Comparison of ENCODE assay signal across 9 cellular contexts in genomic region chr12:121033625-121034349, GRCh38. TPM values are rescaled to one million over a fixed set of nuclear protein-coding genes. Genes with fewer than 3 reads are reported as not detected.
DNase-seq lines count a peak whose midpoint lies in the region; ATAC-seq and TF ChIP-seq lines count a peak whose summit lies in the region.
"Had no signal": no experiment of that assay in that cellular context is flagged by ENCODE, and none has a peak within 500 bp of the region (broad histone marks: within the 10 kb centered on the region; RNA-seq: fewer than 3 reads in every experiment).

No MANE protein-coding gene starts in this region.

- no peaks in the 10 kb centered on the region for H3K9me3 ChIP-seq in Caco-2
- H3K9me3 ChIP-seq: thyroid gland had no signal

- H3K4me3 Mint-ChIP-seq in activated CD4-positive, alpha-beta memory T cell treated with anti-CD3 and anti-CD28 coated beads for 36 hours, result peak overlapping the region; percentile 10
- peak overlapping the region; percentile 85 for H3K4me3 Mint-ChIP-seq in stimulated activated effector memory CD8-positive, alpha-beta T cell treated with anti-CD3 and anti-CD28 coated beads, Interleukin-12 subunit alpha, Interleukin-12 subunit beta, amount 100 ng/mL, for 72 hours
- no peak overlapping the region for H3K4me3 Mint-ChIP-seq in Caco-2 (ENCODE audit: unreplicated experiment)

- no peaks in the 10 kb centered on the region for H3K9me3 Mint-ChIP-seq in activated CD4-positive, alpha-beta memory T cell treated with anti-CD3 and anti-CD28 coated beads for 36 hours
- no peaks in the 10 kb centered on the region for H3K9me3 Mint-ChIP-seq in stimulated activated effector memory CD8-positive, alpha-beta T cell treated with anti-CD3 and anti-CD28 coated beads, Interleukin-12 subunit alpha, Interleukin-12 subunit beta, amount 100 ng/mL, for 72 hours
- no peaks in the 10 kb centered on the region for H3K9me3 Mint-ChIP-seq in Caco-2 (ENCODE audit: unreplicated experiment)

- no TSS peak for BruUV-seq in Caco-2 (replicated peaks; lab: Mats Ljungman, UMichigan)

- DNase-seq in LoVo (ENCODE audit: low spot score) (peak; percentile 62), fibroblast of gingiva (ENCODE audit: low read depth) (peak; percentile 68), NCI-H510A (lab: John Stamatoyannopoulos, UW) (no peak), Caco-2 (no peak)
- peak; percentile 80 for DNase-seq in activated CD4-positive, alpha-beta memory T cell treated with anti-CD3 and anti-CD28 coated beads for 36 hours
- peak; percentile 28 to 74 for DNase-seq in stimulated activated effector memory CD8-positive, alpha-beta T cell treated with anti-CD3 and anti-CD28 coated beads, Interleukin-12 subunit alpha, Interleukin-12 subunit beta, amount 100 ng/mL, for 72 hours (ENCODE audit: low spot score in 2 of 2)

- intact Hi-C loops in activated CD4-positive, alpha-beta memory T cell treated with anti-CD3 and anti-CD28 coated beads for 36 hours (cut with micrococcal nuclease), result loop anchor here (1.0 to 5.0 kb wide), 4 partner anchors 17 to 854 kb away; partner anchors contain the start of genes C12orf43 and PSMD9
- intact Hi-C loops in Caco-2 (cut with micrococcal nuclease; ENCODE audit: unreplicated experiment), result no loop called here

- TF ChIP-seq CTCF in Caco-2 (IDR thresholded peaks at IDR 0.05; ENCODE audit: insufficient read depth in 1 of 2, low read depth in 1 of 2, low read length in 1 of 2, severe bottlenecking in 1 of 2, unreplicated experiment in 1 of 2), result no peak

- H3K27me3 Mint-ChIP-seq in activated CD4-positive, alpha-beta memory T cell treated with anti-CD3 and anti-CD28 coated beads for 36 hours, result no peaks in the 10 kb centered on the region
- no peaks in the 10 kb centered on the region for H3K27me3 Mint-ChIP-seq in Caco-2 (ENCODE audit: insufficient read depth, unreplicated experiment)

- H3K36me3 Mint-ChIP-seq in activated CD4-positive, alpha-beta memory T cell treated with anti-CD3 and anti-CD28 coated beads for 36 hours, result peaks cover 6% of the 10 kb centered on the region
- H3K36me3 Mint-ChIP-seq in stimulated activated effector memory CD8-positive, alpha-beta T cell treated with anti-CD3 and anti-CD28 coated beads, Interleukin-12 subunit alpha, Interleukin-12 subunit beta, amount 100 ng/mL, for 72 hours, result peaks cover 76% of the 10 kb centered on the region
- no peaks in the 10 kb centered on the region for H3K36me3 Mint-ChIP-seq in Caco-2 (ENCODE audit: insufficient read depth, unreplicated experiment)

- peaks cover 58% of the 10 kb centered on the region for H3K4me1 Mint-ChIP-seq in activated CD4-positive, alpha-beta memory T cell treated with anti-CD3 and anti-CD28 coated beads for 36 hours (ENCODE audit: low read depth)
- H3K4me1 Mint-ChIP-seq in stimulated activated effector memory CD8-positive, alpha-beta T cell treated with anti-CD3 and anti-CD28 coated beads, Interleukin-12 subunit alpha, Interleukin-12 subunit beta, amount 100 ng/mL, for 72 hours, result peaks cover 49% of the 10 kb centered on the region
- no peaks in the 10 kb centered on the region for H3K4me1 Mint-ChIP-seq in Caco-2 (ENCODE audit: low read depth, unreplicated experiment)

- no peak overlapping the region for H3K4me3 ChIP-seq in Caco-2 (ENCODE audit: low read depth, low read length)
- H3K4me3 ChIP-seq: thyroid gland had no signal

- H3K27me3 ChIP-seq in Caco-2 (replicated peaks; ENCODE audit: control insufficient read depth, insufficient read depth, low read length), result no peaks in the 10 kb centered on the region
- H3K27me3 ChIP-seq: thyroid gland had no signal

- peak; percentile 88 for ATAC-seq in stimulated activated effector memory CD8-positive, alpha-beta T cell treated with anti-CD3 and anti-CD28 coated beads, Interleukin-12 subunit alpha, Interleukin-12 subunit beta, amount 100 ng/mL, for 72 hours
- no peak for ATAC-seq in HG03196 (IDR thresholded peaks at IDR 0.05; ENCODE audit: unreplicated experiment)
- ATAC-seq in HG03432 (IDR thresholded peaks at IDR 0.05; ENCODE audit: unreplicated experiment), result no peak

- no peaks in the 10 kb centered on the region for H3K36me3 ChIP-seq in Caco-2 (ENCODE audit: control insufficient read depth, insufficient read depth, low read length)
- H3K36me3 ChIP-seq: thyroid gland had no signal

- POLR2A ChIA-PET in activated CD4-positive, alpha-beta memory T cell treated with anti-CD3 and anti-CD28 coated beads for 36 hours (lab: Charles Lee), result no interaction called here
- POLR2A ChIA-PET in Caco-2 (lab: Charles Lee), result no interaction called here

- no peaks in the 10 kb centered on the region; the same call in 1 of the 2 replicates for H3K4me1 ChIP-seq in Caco-2

- CTCF ChIA-PET in activated CD4-positive, alpha-beta memory T cell treated with anti-CD3 and anti-CD28 coated beads for 36 hours (lab: Charles Lee), result interaction anchor here (0.5 to 3.5 kb wide), 5 partner anchors 25 to 450 kb away, joined by 3 to 15 read pairs (median 3); no protein-coding TSS in a partner anchor
- CTCF ChIA-PET in Caco-2 (lab: Charles Lee), result interaction anchor here (0.6 kb wide), 1 partner anchor 8 kb away, joined by 3 read pairs; no protein-coding TSS in a partner anchor

- H3K27ac Mint-ChIP-seq in activated CD4-positive, alpha-beta memory T cell treated with anti-CD3 and anti-CD28 coated beads for 36 hours, result peak overlapping the region; percentile 72
- H3K27ac Mint-ChIP-seq in stimulated activated effector memory CD8-positive, alpha-beta T cell treated with anti-CD3 and anti-CD28 coated beads, Interleukin-12 subunit alpha, Interleukin-12 subunit beta, amount 100 ng/mL, for 72 hours, result peak overlapping the region; percentile 91
- H3K27ac Mint-ChIP-seq in Caco-2 (ENCODE audit: unreplicated experiment), result no peak overlapping the region

RNA-seq across cellular contexts. Expression of gene OASL, which starts 5.3 kb away (rescaled TPM):
- total RNA-seq in activated CD4-positive, alpha-beta memory T cell treated with anti-CD3 and anti-CD28 coated beads for 36 hours, result 10 to 100 TPM; 21.9 to 26.5 TPM
- 0.11 and 0.35 TPM in 2 replicates for total RNA-seq in Caco-2 (2022)

RNA-seq across cellular contexts. Expression of gene C12orf43, which starts 17.5 kb away (rescaled TPM):
- 10 to 100 TPM; 19.4 to 19.6 TPM for total RNA-seq in activated CD4-positive, alpha-beta memory T cell treated with anti-CD3 and anti-CD28 coated beads for 36 hours
- 19.3 and 22.1 TPM in 2 replicates for total RNA-seq in Caco-2 (2022)

RNA-seq across cellular contexts. Expression of gene HNF1A, which starts 55.4 kb away (rescaled TPM):
- total RNA-seq in activated CD4-positive, alpha-beta memory T cell treated with anti-CD3 and anti-CD28 coated beads for 36 hours, result not detected
- 37.1 and 41.2 TPM in 2 replicates for total RNA-seq in Caco-2 (2022)
- total RNA-seq: thyroid gland had no signal

Comparison
In these comparisons a context has a peak if more than half of its experiments do, and no peak if none do; other contexts are left out.
1. DNase-seq: peak in LoVo (single experiment), activated CD4-positive, alpha-beta memory T cell treated with anti-CD3 and anti-CD28 coated beads for 36 hours (single experiment), fibroblast of gingiva (single experiment) and stimulated activated effector memory CD8-positive, alpha-beta T cell treated with anti-CD3 and anti-CD28 coated beads, Interleukin-12 subunit alpha, Interleukin-12 subunit beta, amount 100 ng/mL, for 72 hours (2 of 2); none in NCI-H510A (single experiment) and Caco-2 (0 of 2).
2. RNA of gene OASL, which starts 5.3 kb away (total RNA-seq): 21.9 to 26.5 TPM in activated CD4-positive, alpha-beta memory T cell treated with anti-CD3 and anti-CD28 coated beads for 36 hours; 0.11 to 0.35 TPM in Caco-2; every median in the first group is over 10 times any median in the second.
3. RNA of gene HNF1A, which starts 55.4 kb away (total RNA-seq): 37.1 to 41.2 TPM in Caco-2; not detected in activated CD4-positive, alpha-beta memory T cell treated with anti-CD3 and anti-CD28 coated beads for 36 hours; every median in the first group is over 10 times any median in the second.